In the genomic region with DNA sequence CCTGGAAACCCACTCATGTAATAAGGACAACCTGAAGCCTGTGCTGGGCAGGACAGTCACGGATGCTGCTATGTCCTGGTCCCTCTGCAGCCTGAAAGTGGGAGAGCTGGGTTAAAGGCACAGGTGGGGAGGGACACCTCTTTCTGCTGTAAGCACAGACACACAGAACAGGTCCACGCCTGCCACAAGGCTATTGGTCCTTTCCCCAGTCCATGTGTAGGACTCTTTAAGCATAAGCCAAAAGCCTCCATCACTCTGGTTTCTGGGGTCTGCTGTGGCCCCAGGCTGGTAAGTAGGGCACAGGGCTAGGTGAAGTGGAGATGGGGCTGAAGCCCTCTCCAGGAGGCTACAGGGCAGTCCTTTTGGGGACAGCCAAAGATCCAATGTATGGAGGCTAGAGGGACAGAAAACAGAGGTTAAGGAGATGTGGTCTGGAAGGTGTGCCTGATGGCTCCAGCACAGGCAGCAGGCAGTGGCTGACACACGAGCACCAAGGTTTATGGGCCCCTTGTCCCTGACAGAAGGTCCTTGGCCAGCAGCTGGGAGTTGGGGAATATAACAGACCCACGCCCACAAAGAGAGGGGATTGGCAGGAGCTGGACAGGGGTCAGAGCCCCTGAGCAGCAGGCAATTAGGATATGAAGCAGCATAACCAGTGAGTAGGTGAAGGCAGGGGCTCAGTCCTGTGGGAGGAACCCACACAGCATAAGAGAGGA, we compare ENCODE assay signal across 20 cellular contexts.
DNase-seq lines count a peak whose midpoint lies in the region; TF ChIP-seq lines count a peak whose summit lies in the region.
"Had no signal": no experiment of that assay in that cellular context is flagged by ENCODE, and none has a peak within 500 bp of the region (broad histone marks: within the 10 kb centered on the region; RNA-seq: fewer than 3 reads in every experiment).

No MANE protein-coding gene starts in this region.

- DNase-seq in AG20443 (ENCODE audit: low spot score) (peak; percentile 5), GM03348 (ENCODE audit: low spot score) (peak; percentile 3), esophagus muscularis mucosa (ENCODE audit: extremely low spot score) (peak; percentile 88), posterior vena cava (ENCODE audit: low spot score) (peak; percentile 24), G401 (ENCODE audit: low spot score) (no peak), SW480 (ENCODE audit: low spot score) (no peak), OCI-LY7 (ENCODE audit: low spot score) (no peak)
- DNase-seq: DMS79, H7, IMR-90, Karpas-422, NCI-H1417 treated with DMSO at 0.1 percent for 48 hours, NCI-H187 treated with DMSO at 0.1 percent for 48 hours, NCI-H2227 treated with DMSO at 0.1 percent for 48 hours, NCI-H510A treated with DMSO at 0.1 percent for 48 hours, NCI-H82, PC-3, RPMI8226 had no signal

- H3K36me3 ChIP-seq in esophagus muscularis mucosa (no peaks in the 10 kb centered on the region), OCI-LY7 (ENCODE audit: insufficient read depth, low read length) (no peaks in the 10 kb centered on the region)

- H3K27ac ChIP-seq in esophagus muscularis mucosa (replicated peaks in 1 of 4) = no peak overlapping the region
- no peak overlapping the region for H3K27ac ChIP-seq in OCI-LY7 (ENCODE audit: low read depth, low read length, poor library complexity, severe bottlenecking)
- H3K27ac ChIP-seq: BLaER1 treated with 17β-estradiol and CSF1 and Interleukin-3, amounts not matched to agents 10 nM and 100 nM; HL-60 had no signal

- CTCF ChIA-PET in OCI-LY7 (lab: Charles Lee; ENCODE audit: unreplicated experiment) = no interaction called here

- BruUV-seq in OCI-LY7 (replicated peaks; lab: Mats Ljungman, UMichigan) = no TSS peak

- H3K4me3 ChIP-seq in esophagus muscularis mucosa (no peak overlapping the region), OCI-LY7 (ENCODE audit: low read depth, low read length, poor library complexity, severe bottlenecking) (no peak overlapping the region)
- H3K4me3 ChIP-seq: BLaER1 treated with 17β-estradiol and CSF1 and Interleukin-3, amounts not matched to agents 10 nM and 100 nM had no signal

- H3K4me1 ChIP-seq in esophagus muscularis mucosa = peaks cover 9 to 35% (median 27%) of the 10 kb centered on the region in 4 donors
- no peaks in the 10 kb centered on the region for H3K4me1 ChIP-seq in OCI-LY7 (ENCODE audit: insufficient read depth, low read length, poor library complexity, severe bottlenecking)
- H3K4me1 ChIP-seq: BLaER1 treated with 17β-estradiol and CSF1 and Interleukin-3, amounts not matched to agents 10 nM and 100 nM had no signal

- no peak overlapping the region for H3K4me2 ChIP-seq in OCI-LY7 (ENCODE audit: low read length)
- H3K4me2 ChIP-seq: BLaER1 treated with 17β-estradiol and CSF1 and Interleukin-3, amounts not matched to agents 10 nM and 100 nM had no signal

- H3K27me3 ChIP-seq in esophagus muscularis mucosa = peaks cover 0 to 3% (median 0%) of the 10 kb centered on the region in 4 donors
- H3K27me3 ChIP-seq: BLaER1 treated with 17β-estradiol and CSF1 and Interleukin-3, amounts not matched to agents 10 nM and 100 nM had no signal

- no peak for TF ChIP-seq POLR2A in esophagus muscularis mucosa (IDR thresholded peaks at IDR 0.05; ENCODE audit: low read depth)

- H4K20me1 ChIP-seq in OCI-LY7 (ENCODE audit: insufficient read depth, low read length) = no peaks in the 10 kb centered on the region
- H4K20me1 ChIP-seq: BLaER1 treated with 17β-estradiol and CSF1 and Interleukin-3, amounts not matched to agents 10 nM and 100 nM had no signal

- POLR2A ChIA-PET in OCI-LY7 (lab: Charles Lee) = no interaction called here

- WGBS in esophagus muscularis mucosa = 88% methylated on average over 4 of the region's 4 CpGs

- no peaks in the 10 kb centered on the region for H3K9me2 ChIP-seq in OCI-LY7 (ENCODE audit: insufficient read depth, low read length)

- no peak for TF ChIP-seq EP300 in esophagus muscularis mucosa (IDR thresholded peaks at IDR 0.05)

- intact Hi-C loops in esophagus muscularis mucosa (cut with DNase I) = no loop called here
- intact Hi-C loops in posterior vena cava (cut with DNase I) = loop anchor here in 1 of 2 donors (5.0 kb wide), 1 partner anchor 1306 kb away; no protein-coding TSS in a partner anchor
- intact Hi-C loops in OCI-LY7 (cut with micrococcal nuclease; ENCODE audit: unreplicated experiment) = no loop called here

- H3K9me3 ChIP-seq in esophagus muscularis mucosa (no peaks in the 10 kb centered on the region), OCI-LY7 (ENCODE audit: low read length) (no peaks in the 10 kb centered on the region)
- H3K9me3 ChIP-seq: BLaER1 treated with 17β-estradiol and CSF1 and Interleukin-3, amounts not matched to agents 10 nM and 100 nM had no signal

- in situ Hi-C loops in G401 (cut with HindIII; ENCODE audit: low sequenced_read_pairs) = no loop called here

- H2AFZ ChIP-seq in OCI-LY7 (ENCODE audit: low read length) = no peak overlapping the region

- no peaks in the 10 kb centered on the region for H3K79me2 ChIP-seq in OCI-LY7 (ENCODE audit: insufficient read depth, low read depth, low read length)

- no peak for TF ChIP-seq CTCF in esophagus muscularis mucosa (IDR thresholded peaks at IDR 0.05)
- TF ChIP-seq CTCF in OCI-LY7 (conservative IDR thresholded peaks at IDR 0.05; ENCODE audit: low read length) = no peak

Comparison
In these comparisons a context has a peak if more than half of its experiments do, and no peak if none do; other contexts are left out.
1. DNase-seq: peak in AG20443 (single experiment), GM03348 (single experiment), esophagus muscularis mucosa (single experiment) and posterior vena cava (single experiment); none in G401 (single experiment), SW480 (single experiment) and OCI-LY7 (single experiment).